8 cellular contexts compared by ENCODE assay signal in genomic region chr12:53078425-53079225, GRCh38. TPM values are rescaled to one million over a fixed set of nuclear protein-coding genes. Genes with fewer than 3 reads are reported as not detected.
DNase-seq lines count a peak whose midpoint lies in the region; ATAC-seq lines count a peak whose summit lies in the region.

No MANE protein-coding gene starts in this region.

- H3K27ac ChIP-seq in SJCRH30: no peak overlapping the region

- H3K4me1 Mint-ChIP-seq in activated CD8-positive, alpha-beta memory T cell treated with anti-CD3 and anti-CD28 coated beads, Interleukin-2, amount 10 ng/mL, durations not matched to agents 7 days and 5 days: peaks cover 31% of the 10 kb centered on the region
- H3K4me1 Mint-ChIP-seq in naive B cell: peaks cover 37 to 64% (median 53%) of the 10 kb centered on the region in 3 donors

- H3K4me3 Mint-ChIP-seq in activated CD8-positive, alpha-beta memory T cell treated with anti-CD3 and anti-CD28 coated beads, Interleukin-2, amount 10 ng/mL, durations not matched to agents 7 days and 5 days: peak overlapping the region; percentile 80
- peak overlapping the region; percentile 86 to 98 (median 95) for H3K4me3 Mint-ChIP-seq in naive B cell

- H3K4me1 ChIP-seq in SJCRH30: peaks cover 2% of the 10 kb centered on the region; the same call in 1 of the 2 replicates

- peaks cover 2% of the 10 kb centered on the region; the same call in 1 of the 2 replicates for H3K36me3 ChIP-seq in SJCRH30

- no peak for DNase-seq in activated CD8-positive, alpha-beta memory T cell treated with anti-CD3 and anti-CD28 coated beads, Interleukin-2, amount 10 ng/mL, durations not matched to agents 7 days and 5 days
- no peak for DNase-seq in activated CD8-positive, alpha-beta memory T cell treated with anti-CD3 and anti-CD28 coated beads, Interleukin-2, amount 50 U/mL, for 48 hours
- DNase-seq in SJCRH30 (no peak), dermis blood vessel endothelial cell (peak; percentile 42), naive B cell (no peak), AG08395 (ENCODE audit: low spot score) (no peak), left lobe of liver (ENCODE audit: low spot score) (no peak)

- H3K9me3 Mint-ChIP-seq in activated CD8-positive, alpha-beta memory T cell treated with anti-CD3 and anti-CD28 coated beads, Interleukin-2, amount 10 ng/mL, durations not matched to agents 7 days and 5 days (ENCODE audit: low read depth): no peaks in the 10 kb centered on the region
- no peaks in the 10 kb centered on the region for H3K9me3 Mint-ChIP-seq in naive B cell

- H3K27me3 Mint-ChIP-seq in activated CD8-positive, alpha-beta memory T cell treated with anti-CD3 and anti-CD28 coated beads, Interleukin-2, amount 10 ng/mL, durations not matched to agents 7 days and 5 days: no peaks in the 10 kb centered on the region
- H3K27me3 Mint-ChIP-seq in naive B cell: no peaks in the 10 kb centered on the region

- CTCF ChIA-PET in activated CD8-positive, alpha-beta memory T cell treated with anti-CD3 and anti-CD28 coated beads, Interleukin-2, amount 10 ng/mL, durations not matched to agents 7 days and 5 days (lab: Charles Lee): interaction anchor here (0.6 to 8.6 kb wide), 17 partner anchors 11 to 266 kb away, joined by 3 to 109 read pairs (median 4); partner anchors contain the start of genes CSAD, IGFBP6, SOAT2 and ZNF740

- no peaks in the 10 kb centered on the region for H3K27me3 ChIP-seq in SJCRH30

- H3K27ac Mint-ChIP-seq in activated CD8-positive, alpha-beta memory T cell treated with anti-CD3 and anti-CD28 coated beads, Interleukin-2, amount 10 ng/mL, durations not matched to agents 7 days and 5 days: peak overlapping the region; percentile 88
- H3K27ac Mint-ChIP-seq in naive B cell: peak overlapping the region in 5 of 6 donors; percentile 80 to 97 (median 94)

- H3K9me3 ChIP-seq in SJCRH30 (replicated peaks): no peaks in the 10 kb centered on the region

- H3K4me3 ChIP-seq in SJCRH30: peak overlapping the region; percentile 61

- ATAC-seq in activated CD8-positive, alpha-beta memory T cell treated with anti-CD3 and anti-CD28 coated beads, Interleukin-2, amount 10 ng/mL, durations not matched to agents 7 days and 5 days: peak; percentile 31
- ATAC-seq in HG03095 (IDR thresholded peaks at IDR 0.05; ENCODE audit: unreplicated experiment): peak; percentile 19
- peak; percentile 43 to 44 for ATAC-seq in naive B cell (ENCODE audit: low read depth in 2 of 2)
- ATAC-seq in left lobe of liver: no peak

- peaks cover 18% of the 10 kb centered on the region for H3K36me3 Mint-ChIP-seq in activated CD8-positive, alpha-beta memory T cell treated with anti-CD3 and anti-CD28 coated beads, Interleukin-2, amount 10 ng/mL, durations not matched to agents 7 days and 5 days
- H3K36me3 Mint-ChIP-seq in naive B cell: peaks cover 7 to 21% of the 10 kb centered on the region in 2 donors

RNA-seq across cellular contexts. Expression of gene SPRYD3, which starts 0.6 kb away (rescaled TPM):
- total RNA-seq in activated CD8-positive, alpha-beta memory T cell treated with anti-CD3 and anti-CD28 coated beads, Interleukin-2, amount 10 ng/mL, durations not matched to agents 7 days and 5 days: 10 to 100 TPM; 27.8 to 29.7 TPM
- 8.9 and 10.4 TPM in 2 replicates for total RNA-seq in SJCRH30 (2014; rRNA removed; shearing (Covaris generic))
- 13.1 and 16.5 TPM in 2 replicates for total RNA-seq in dermis blood vessel endothelial cell
- polyA plus RNA-seq in naive B cell (ENCODE audit: low read depth in 6 of 6): 10 to 100 TPM; 12.8 to 31.1 (median 23.2) TPM
- total RNA-seq in left lobe of liver: 16.2 TPM

RNA-seq across cellular contexts. Expression of gene IGFBP6, which starts 18.8 kb away (rescaled TPM):
- total RNA-seq in activated CD8-positive, alpha-beta memory T cell treated with anti-CD3 and anti-CD28 coated beads, Interleukin-2, amount 10 ng/mL, durations not matched to agents 7 days and 5 days: 1 to 10 TPM; 1.8 to 3.9 TPM
- total RNA-seq in SJCRH30 (2014; rRNA removed; shearing (Covaris generic)): 11.5 and 13.0 TPM in 2 replicates
- total RNA-seq in dermis blood vessel endothelial cell (4.9 and 7.0 TPM in 2 replicates), left lobe of liver (5.2 TPM)
- polyA plus RNA-seq in naive B cell (ENCODE audit: low read depth in 6 of 6): not detected

RNA-seq across cellular contexts. Expression of gene SOAT2, which starts 24.7 kb away (rescaled TPM):
- 1 to 10 TPM; 1.1 to 5.9 TPM for total RNA-seq in activated CD8-positive, alpha-beta memory T cell treated with anti-CD3 and anti-CD28 coated beads, Interleukin-2, amount 10 ng/mL, durations not matched to agents 7 days and 5 days
- total RNA-seq in SJCRH30 (2014; rRNA removed; shearing (Covaris generic)): not detected in 2 replicates
- total RNA-seq in dermis blood vessel endothelial cell: not detected in 2 replicates
- polyA plus RNA-seq in naive B cell (ENCODE audit: low read depth in 6 of 6): not detected
- 0.25 TPM for total RNA-seq in left lobe of liver

RNA-seq across cellular contexts. Expression of gene TNS2, which starts 28.8 kb away (rescaled TPM):
- total RNA-seq in activated CD8-positive, alpha-beta memory T cell treated with anti-CD3 and anti-CD28 coated beads, Interleukin-2, amount 10 ng/mL, durations not matched to agents 7 days and 5 days: under 1 TPM; 0.58 to 0.89 TPM
- 13.3 and 16.1 TPM in 2 replicates for total RNA-seq in SJCRH30 (2014; rRNA removed; shearing (Covaris generic))
- 56.2 and 56.5 TPM in 2 replicates for total RNA-seq in dermis blood vessel endothelial cell
- polyA plus RNA-seq in naive B cell (ENCODE audit: low read depth in 6 of 6): under 1 TPM in 5 of 6 donors, not detected in 1; 0.05 to 0.91 (median 0.47) TPM
- 146 TPM for total RNA-seq in left lobe of liver
